In the genomic region with DNA sequence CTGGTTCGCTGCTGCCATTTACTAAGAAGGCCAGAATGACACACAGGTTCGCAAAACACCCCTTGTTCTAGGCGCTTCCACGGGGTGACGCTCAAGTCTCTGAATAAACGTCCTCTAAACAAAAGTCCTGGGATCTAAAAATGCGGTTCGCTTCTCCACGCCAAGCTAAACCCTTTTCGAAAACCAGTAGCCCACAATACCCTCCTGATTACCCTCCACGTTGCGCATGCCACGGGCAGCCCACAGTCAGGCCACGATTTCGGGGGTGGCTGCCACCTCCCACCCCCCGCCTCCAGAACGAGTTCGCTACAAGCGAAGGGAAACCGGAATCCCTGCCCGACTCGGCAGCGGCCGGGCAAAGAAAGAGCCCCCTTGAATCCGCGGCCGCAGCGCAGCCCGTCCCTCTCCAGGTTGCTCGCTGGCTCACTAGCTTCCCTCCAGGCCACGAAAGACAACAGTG, we compare ENCODE assay signal across 8 cellular contexts. TPM values are rescaled to one million over a fixed set of nuclear protein-coding genes. Genes with fewer than 3 reads are reported as not detected.
DNase-seq lines count a peak whose midpoint lies in the region; ATAC-seq and TF ChIP-seq lines count a peak whose summit lies in the region.

No MANE protein-coding gene starts in this region.

- no peaks in the 10 kb centered on the region for H3K27me3 ChIP-seq in NT2/D1 (ENCODE audit: insufficient read depth, insufficient read length)
- no peaks in the 10 kb centered on the region for H3K27me3 ChIP-seq in psoas muscle (ENCODE audit: insufficient read depth in 3 of 3, low read length in 2 of 3)

- TF ChIP-seq CTCF in psoas muscle (IDR thresholded peaks at IDR 0.05) = no peak

- 0 to 48% (median 1%) methylated on average over 23 to 31 of the region's 31 CpGs for WGBS in psoas muscle, 3 donors

- H3K4me3 ChIP-seq in NT2/D1 (ENCODE audit: insufficient read length, low read depth) = peak overlapping the region; percentile 76
- H3K4me3 ChIP-seq in psoas muscle = peak overlapping the region; percentile 81

- DNase-seq in NCI-H2081 (lab: John Stamatoyannopoulos, UW) (peak; percentile 48 to 68), NCI-H2081 treated with DMSO at 0.1 percent for 48 hours (lab: John Stamatoyannopoulos, UW) (no peak), NT2/D1 (ENCODE audit: low read depth, low spot score) (no peak), Right ventricle myocardium superior (no peak), psoas muscle (no peak), COR-L47 (lab: John Stamatoyannopoulos, UW) (no peak)
- DNase-seq in activated naive CD4-positive, alpha-beta T cell treated with anti-CD3 and anti-CD28 coated beads, Interleukin-2, amount 50 U/mL, for 16 hours = peak; percentile 54

- H3K9me3 ChIP-seq in NT2/D1 (ENCODE audit: insufficient read depth, low read length) = no peaks in the 10 kb centered on the region
- no peaks in the 10 kb centered on the region for H3K9me3 ChIP-seq in psoas muscle

- H3K4me1 ChIP-seq in NT2/D1 (ENCODE audit: insufficient read depth, insufficient read length) (no peaks in the 10 kb centered on the region), psoas muscle (peaks cover 4% of the 10 kb centered on the region)

- intact Hi-C loops in Right ventricle myocardium superior (cut with DNase I) (loop anchor here (10.0 kb wide), 1 partner anchor 64 kb away; a partner anchor contains a TSS), psoas muscle (cut with DNase I) (loop anchor here in 1 of 2 donors (5.0 kb wide), 2 partner anchors 61 to 81 kb away; a partner anchor contains a TSS)

- peak overlapping the region; percentile 88 for H3K27ac ChIP-seq in psoas muscle

- ATAC-seq in HG02852 (IDR thresholded peaks at IDR 0.05; ENCODE audit: unreplicated experiment) = peak; percentile 16
- peak; percentile 59 for ATAC-seq in Right ventricle myocardium superior (ENCODE audit: poor library complexity)
- peak; percentile 38 to 61 (median 49) for ATAC-seq in psoas muscle

- peak overlapping the region; percentile 93 for H3K9ac ChIP-seq in NT2/D1 (ENCODE audit: insufficient read length, low read depth)

- H3K36me3 ChIP-seq in NT2/D1 (ENCODE audit: insufficient read depth, insufficient read length, low read length) (peaks cover 50% of the 10 kb centered on the region), psoas muscle (ENCODE audit: insufficient read depth in 1 of 2, low read depth in 1 of 2) (peaks cover 3 to 38% of the 10 kb centered on the region in 2 donors)

RNA-seq across cellular contexts. Expression of a gene that starts 0.4 kb away (rescaled TPM):
- 1,035 TPM for total RNA-seq in Right ventricle myocardium superior
- total RNA-seq in psoas muscle = 1,000 to 10,000 TPM; 1,072 to 1,581 (median 1,334) TPM
- 1,000 to 10,000 TPM; 4,009 to 6,099 (median 4,489) TPM for polyA plus RNA-seq in psoas muscle

RNA-seq across cellular contexts. Expression of a gene that starts 32.6 kb away (rescaled TPM):
- total RNA-seq in Right ventricle myocardium superior = 0.51 TPM
- total RNA-seq in psoas muscle = not detected
- under 1 TPM in 2 of 3 donors, not detected in 1; 0.03 TPM for polyA plus RNA-seq in psoas muscle

Comparison
In these comparisons a context has a peak if more than half of its experiments do, and no peak if none do; other contexts are left out.
1. DNase-seq: peak in NCI-H2081 (2 of 2) and activated naive CD4-positive, alpha-beta T cell treated with anti-CD3 and anti-CD28 coated beads, Interleukin-2, amount 50 U/mL, for 16 hours (single experiment); none in NCI-H2081 treated with DMSO at 0.1 percent for 48 hours (single experiment), NT2/D1 (single experiment), Right ventricle myocardium superior (single experiment), psoas muscle (0 of 2) and COR-L47 (single experiment).
2. Peak in every context shown above with its lines, with median percentiles within 50 percentile points of each other: ATAC-seq.